Comparison of ENCODE assay signal across 1 cellular context in the genomic region with DNA sequence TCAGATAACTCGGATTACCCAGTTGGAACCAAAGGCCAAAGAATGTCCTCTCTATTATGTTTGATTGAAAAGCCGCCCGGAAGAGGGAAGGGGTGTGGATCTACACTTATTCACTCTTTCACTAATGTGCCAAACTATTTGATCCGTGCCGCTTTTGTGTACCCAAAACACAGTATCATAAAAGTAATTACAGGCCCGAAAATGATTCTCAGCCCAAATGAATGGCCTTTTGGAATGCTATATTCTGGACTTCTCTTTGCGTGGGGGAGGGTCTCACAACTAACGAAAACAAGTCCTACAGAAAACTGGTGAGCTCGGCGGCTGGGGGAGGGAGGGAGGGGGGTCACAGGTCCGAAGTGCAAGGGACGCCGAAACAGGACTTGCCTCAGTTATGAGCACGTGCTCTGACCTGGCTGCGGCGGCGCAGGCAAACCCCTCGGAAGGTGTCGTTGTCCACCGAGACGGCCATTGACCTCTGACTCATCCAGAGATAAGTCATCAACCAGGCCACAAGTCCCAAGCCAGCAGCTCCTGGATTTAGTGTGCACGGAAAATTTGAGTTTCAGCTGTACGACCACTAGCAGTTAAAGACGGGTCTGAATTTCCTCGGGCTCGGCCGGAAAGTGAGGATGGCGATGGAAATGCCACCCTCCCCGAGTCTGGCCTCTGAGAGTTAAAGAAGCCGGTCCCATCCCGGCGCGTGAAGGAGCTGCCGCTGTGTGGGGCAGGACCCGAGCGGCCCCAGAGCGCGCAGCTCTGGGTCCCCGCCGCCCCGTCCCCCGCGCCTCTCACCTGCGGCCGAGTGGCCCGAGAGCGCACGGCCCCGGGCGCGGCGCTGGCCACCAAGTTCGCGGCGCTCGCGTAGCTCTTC.
TF ChIP-seq lines count a peak whose summit lies in the region.

No MANE protein-coding gene starts in this region.

TF ChIP-seq in GM12878, 131 proteins besides CTCF, POLR2A, EP300 and RAD21 (continued from another document):
- TF ChIP-seq, protein P1, sequence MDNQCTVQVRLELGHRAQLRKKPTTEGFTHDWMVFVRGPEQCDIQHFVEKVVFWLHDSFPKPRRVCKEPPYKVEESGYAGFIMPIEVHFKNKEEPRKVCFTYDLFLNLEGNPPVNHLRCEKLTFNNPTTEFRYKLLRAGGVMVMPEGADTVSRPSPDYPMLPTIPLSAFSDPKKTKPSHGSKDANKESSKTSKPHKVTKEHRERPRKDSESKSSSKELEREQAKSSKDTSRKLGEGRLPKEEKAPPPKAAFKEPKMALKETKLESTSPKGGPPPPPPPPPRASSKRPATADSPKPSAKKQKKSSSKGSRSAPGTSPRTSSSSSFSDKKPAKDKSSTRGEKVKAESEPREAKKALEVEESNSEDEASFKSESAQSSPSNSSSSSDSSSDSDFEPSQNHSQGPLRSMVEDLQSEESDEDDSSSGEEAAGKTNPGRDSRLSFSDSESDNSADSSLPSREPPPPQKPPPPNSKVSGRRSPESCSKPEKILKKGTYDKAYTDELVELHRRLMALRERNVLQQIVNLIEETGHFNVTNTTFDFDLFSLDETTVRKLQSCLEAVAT (IDR thresholded peaks at IDR 0.05): no peak
